27 cellular contexts compared by ENCODE assay signal in the genomic region with DNA sequence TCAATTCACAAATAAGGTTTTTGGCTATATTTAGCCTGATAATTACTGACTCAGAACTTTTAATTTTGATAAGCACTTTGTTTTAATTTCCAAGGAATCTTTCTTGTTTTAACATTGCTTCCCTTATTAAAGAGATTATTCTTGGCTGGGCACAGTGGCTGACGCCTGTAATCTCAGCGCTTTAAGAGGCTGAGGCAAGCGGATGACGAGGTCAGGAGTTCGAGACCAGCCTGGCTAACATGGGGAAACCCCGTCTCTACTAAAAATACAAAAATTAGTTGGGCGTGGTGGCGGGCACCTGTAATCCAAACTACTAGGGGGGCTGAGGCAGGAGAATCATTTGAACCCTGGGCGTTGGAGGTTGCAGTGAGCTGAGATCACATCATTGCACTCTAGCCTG. TPM values are rescaled to one million over a fixed set of nuclear protein-coding genes. Genes with fewer than 3 reads are reported as not detected.
"Had no signal": no experiment of that assay in that cellular context is flagged by ENCODE, and none has a peak within 500 bp of the region (broad histone marks: within the 10 kb centered on the region; RNA-seq: fewer than 3 reads in every experiment).

No MANE protein-coding gene starts in this region.

- H3K27ac Mint-ChIP-seq: activated CD4-positive, alpha-beta T cell treated with anti-CD3 and anti-CD28 coated beads, Interleukin-2, amount 10 ng/mL, durations not matched to agents 24 days and 14 days; activated CD8-positive, alpha-beta T cell treated with anti-CD3 and anti-CD28 coated beads for 36 hours; activated naive CD8-positive, alpha-beta T cell treated with anti-CD3 and anti-CD28 coated beads for 36 hours; activated T-cell treated with anti-CD3 and anti-CD28 coated beads, Interleukin-2, amount 50 U/mL, for 72 hours; activated T-helper 17 cell treated with anti-CD3 and anti-CD28 coated beads, Interleukin-2, amount 50 U/mL, for 72 hours had no signal

- H3K27ac ChIP-seq: body of pancreas had no signal

- H3K9me3 ChIP-seq: body of pancreas had no signal

- H3K9me3 Mint-ChIP-seq: activated CD4-positive, alpha-beta T cell treated with anti-CD3 and anti-CD28 coated beads, Interleukin-2, amount 10 ng/mL, durations not matched to agents 24 days and 14 days; activated CD8-positive, alpha-beta T cell treated with anti-CD3 and anti-CD28 coated beads for 36 hours; activated naive CD8-positive, alpha-beta T cell treated with anti-CD3 and anti-CD28 coated beads for 36 hours; activated T-cell treated with anti-CD3 and anti-CD28 coated beads, Interleukin-2, amount 50 U/mL, for 72 hours; activated T-helper 17 cell treated with anti-CD3 and anti-CD28 coated beads, Interleukin-2, amount 50 U/mL, for 72 hours had no signal

- DNase-seq: activated CD4-positive, alpha-beta T cell treated with anti-CD3 and anti-CD28 coated beads, Interleukin-2, amount 10 ng/mL, durations not matched to agents 24 days and 14 days; activated CD4-positive, alpha-beta T cell treated with anti-CD3 and anti-CD28 coated beads, Interleukin-2, amount 50 U/mL, for 4 hours; activated CD8-positive, alpha-beta T cell treated with anti-CD3 and anti-CD28 coated beads for 36 hours; activated effector memory CD4-positive, alpha-beta T cell treated with anti-CD3 and anti-CD28 coated beads, Interleukin-2, amount 50 U/mL, for 16 hours; activated naive CD4-positive, alpha-beta T cell; activated naive CD4-positive, alpha-beta T cell treated with anti-CD3 and anti-CD28 coated beads, Interleukin-2, amount 50 U/mL, for 16 hours; activated naive CD8-positive, alpha-beta T cell treated with anti-CD3 and anti-CD28 coated beads for 36 hours; activated T-cell treated with anti-CD3 and anti-CD28 coated beads, Interleukin-2, amount 50 U/mL, for 1 hour; activated T-cell treated with anti-CD3 and anti-CD28 coated beads, Interleukin-2, amount 50 U/mL, for 72 hours; amygdala; body of pancreas; central memory CD4-positive, alpha-beta T cell; Karpas-422; KBM-7; NCI-H1105; NCI-H1436; NCI-H1694 treated with DMSO at 0.1 percent for 48 hours; NCI-H2029; NCI-H345; NCI-H524 treated with DMSO at 0.1 percent for 48 hours; SIG-M5 had no signal

- H3K27me3 Mint-ChIP-seq: activated CD4-positive, alpha-beta T cell treated with anti-CD3 and anti-CD28 coated beads, Interleukin-2, amount 10 ng/mL, durations not matched to agents 24 days and 14 days; activated CD8-positive, alpha-beta T cell treated with anti-CD3 and anti-CD28 coated beads for 36 hours; activated naive CD8-positive, alpha-beta T cell treated with anti-CD3 and anti-CD28 coated beads for 36 hours; activated T-helper 17 cell treated with anti-CD3 and anti-CD28 coated beads, Interleukin-2, amount 50 U/mL, for 72 hours had no signal

- FAIRE-seq: astrocyte, bronchial epithelial cell, TTC549 had no signal

- H3K4me3 Mint-ChIP-seq: activated CD4-positive, alpha-beta T cell treated with anti-CD3 and anti-CD28 coated beads, Interleukin-2, amount 10 ng/mL, durations not matched to agents 24 days and 14 days; activated CD8-positive, alpha-beta T cell treated with anti-CD3 and anti-CD28 coated beads for 36 hours; activated naive CD8-positive, alpha-beta T cell treated with anti-CD3 and anti-CD28 coated beads for 36 hours; activated T-cell treated with anti-CD3 and anti-CD28 coated beads, Interleukin-2, amount 50 U/mL, for 72 hours; activated T-helper 17 cell treated with anti-CD3 and anti-CD28 coated beads, Interleukin-2, amount 50 U/mL, for 72 hours had no signal

- H3K4me3 ChIP-seq: body of pancreas had no signal

- ATAC-seq: activated CD8-positive, alpha-beta T cell treated with anti-CD3 and anti-CD28 coated beads for 36 hours; activated T-cell treated with anti-CD3 and anti-CD28 coated beads, Interleukin-2, amount 50 U/mL, for 72 hours; activated T-helper 17 cell treated with anti-CD3 and anti-CD28 coated beads, Interleukin-2, amount 50 U/mL, for 72 hours; body of pancreas; Panc1 had no signal

- H3K27me3 ChIP-seq: body of pancreas had no signal

- H3K4me1 Mint-ChIP-seq: activated CD4-positive, alpha-beta T cell treated with anti-CD3 and anti-CD28 coated beads, Interleukin-2, amount 10 ng/mL, durations not matched to agents 24 days and 14 days; activated naive CD8-positive, alpha-beta T cell treated with anti-CD3 and anti-CD28 coated beads for 36 hours; activated T-helper 17 cell treated with anti-CD3 and anti-CD28 coated beads, Interleukin-2, amount 50 U/mL, for 72 hours had no signal

RNA-seq across cellular contexts. Expression of gene TLCD4, which starts 58.2 kb away (rescaled TPM):
- total RNA-seq: activated CD4-positive, alpha-beta T cell treated with anti-CD3 and anti-CD28 coated beads, Interleukin-2, amount 10 ng/mL, durations not matched to agents 24 days and 14 days; T-helper 1 cell treated with Interleukin-12 subunit alpha and Interleukin-12 subunit beta and Interleukin-4 antibody, amounts not matched to agents 30 ng/mL and 1 ng/mL, for 36 hours had no signal
